In genomic region chr17:49918591-49918990, GRCh38 we compare ENCODE assay signal across 21 cellular contexts. TPM values are rescaled to one million over a fixed set of nuclear protein-coding genes. Genes with fewer than 3 reads are reported as not detected.
A peak's percentile ranks its signal among the peaks of the same experiment; 100 is the strongest.
DNase-seq lines count a peak whose midpoint lies in the region; ATAC-seq, FAIRE-seq and TF ChIP-seq lines count a peak whose summit lies in the region.
"Had no signal": no experiment of that assay in that cellular context is flagged by ENCODE, and none has a peak within 500 bp of the region (broad histone marks: within the 10 kb centered on the region; RNA-seq: fewer than 3 reads in every experiment).

No MANE protein-coding gene starts in this region.

- TF ChIP-seq RAD21 in K562 (CRISPR knock-in tag; conservative IDR thresholded peaks at IDR 0.05 in 1 of 2, IDR thresholded peaks at IDR 0.05 in 1 of 2) = no peak

- H3K79me2 ChIP-seq in K562 (ENCODE audit: control insufficient read depth, insufficient read depth, low read length) = no peaks in the 10 kb centered on the region

- no peaks in the 10 kb centered on the region for H3K9me1 ChIP-seq in K562 (ENCODE audit: control insufficient read depth, insufficient read depth, low read length)

- no peak overlapping the region for H3K4me2 ChIP-seq in K562 (ENCODE audit: insufficient read depth, low read length)
- H3K4me2 ChIP-seq: A549 had no signal

- no peak for ATAC-seq in Right ventricle myocardium inferior
- no peak for ATAC-seq in left ventricle myocardium superior
- no peak for ATAC-seq in K562
- ATAC-seq: A549; CD8-positive, alpha-beta T cell had no signal

- H3K36me3 ChIP-seq in HEK293 (ENCODE audit: control insufficient read depth in 2 of 2, insufficient read depth in 1 of 2, low read length in 2 of 2) (no peaks in the 10 kb centered on the region), K562 (ENCODE audit: control insufficient read depth, insufficient read depth, low read length) (no peaks in the 10 kb centered on the region)
- H3K36me3 ChIP-seq: BLaER1 treated with 17β-estradiol and CSF1 and Interleukin-3, amounts not matched to agents 10 nM and 100 nM had no signal

- H3K9me3 ChIP-seq in HEK293 (ENCODE audit: control insufficient read depth, insufficient read depth, low read depth, low read length) = no peaks in the 10 kb centered on the region
- no peaks in the 10 kb centered on the region for H3K9me3 ChIP-seq in K562 (replicated peaks; ENCODE audit: control insufficient read depth, insufficient read depth, low read depth, low read length)
- H3K9me3 ChIP-seq: A549; BLaER1 treated with 17β-estradiol and CSF1 and Interleukin-3, amounts not matched to agents 10 nM and 100 nM; Caco-2 had no signal

- H3K4me1 ChIP-seq in HEK293 (ENCODE audit: control insufficient read depth, insufficient read depth, low read length) (no peaks in the 10 kb centered on the region), K562 (replicated peaks in 1 of 2; ENCODE audit: control insufficient read depth in 2 of 2, insufficient read depth in 2 of 2, low read length in 2 of 2) (no peaks in the 10 kb centered on the region; a peak in 1 of 5 replicates)

- peaks cover 5% of the 10 kb centered on the region; the same call in 1 of the 2 replicates for H4K20me1 ChIP-seq in K562 (replicated peaks; ENCODE audit: control insufficient read depth, insufficient read depth, low read length)

- no TSS peak for BruUV-seq in K562 (replicated peaks; lab: Mats Ljungman, UMichigan)

- in situ Hi-C loops in K562 (cut with MboI) = no loop called here

- H3K4me3 ChIP-seq in HEK293 (ENCODE audit: low read depth, low read length) (no peak overlapping the region), K562 (no peak overlapping the region)
- H3K4me3 ChIP-seq: A549; BLaER1 treated with 17β-estradiol and CSF1 and Interleukin-3, amounts not matched to agents 10 nM and 100 nM had no signal

- WGBS in K562 (ENCODE audit: insufficient coverage, low coverage, missing lambda C conversion rate) = 0% methylated on average over 1 of the region's 1 CpG

- FAIRE-seq in K562 (lab: Jason Lieb, UNC) = no peak
- FAIRE-seq: A549, D721Med, G401.6, GM12891, GM19239 had no signal

- peak; percentile 23 for DNase-seq in Right ventricle myocardium inferior (ENCODE audit: missing footprints)
- no peak for DNase-seq in left ventricle myocardium superior
- no peak for DNase-seq in K562 (ENCODE audit: extremely low read depth in 1 of 4, low spot score in 3 of 4)
- no peak for DNase-seq in dedifferentiated amniotic fluid mesenchymal stem cell (ENCODE audit: extremely low spot score)
- no peak for DNase-seq in HuH-7.5 (ENCODE audit: low spot score)
- DNase-seq: AML-193; Caco-2; Calu3; CD4-positive, alpha-beta T cell; CD8-positive, alpha-beta T cell; DMS79 treated with DMSO at 0.1 percent for 48 hours; GF-D8 had no signal

- CTCF ChIA-PET in HEK293 (lab: Yijun Ruan, JAX) (interaction anchor here (0.7 to 4.2 kb wide), 3 partner anchors 34 to 351 kb away, joined by 3 to 20 read pairs (median 5); no protein-coding TSS in a partner anchor), K562 (lab: Yijun Ruan, JAX; ENCODE audit: low intra/inter-chr PET ratio) (no interaction called here)

- H3K27me3 ChIP-seq in K562 (ENCODE audit: control insufficient read depth in 2 of 2, insufficient read depth in 2 of 2, low read length in 2 of 2) = peaks cover 9 to 56% of the 10 kb centered on the region in 2 experiments; a peak in 4 of 5 replicates

- no peak for TF ChIP-seq EP300 in K562 (IDR thresholded peaks at IDR 0.05; ENCODE audit: low read length)

- TF ChIP-seq POLR2A in K562 (conservative IDR thresholded peaks at IDR 0.05) = no peak

- no peak overlapping the region for H3K27ac ChIP-seq in HEK293 (ENCODE audit: extremely low read depth, low read depth, low read length)
- H3K27ac ChIP-seq in K562 (ENCODE audit: extremely low read depth, low read depth, low read length) = no peak overlapping the region
- H3K27ac ChIP-seq: 22Rv1; A549; BLaER1 treated with 17β-estradiol and CSF1 and Interleukin-3, amounts not matched to agents 10 nM and 100 nM; C4-2B had no signal

- intact Hi-C loops in Right ventricle myocardium inferior (cut with DNase I) = no loop called here
- intact Hi-C loops in left ventricle myocardium superior (cut with micrococcal nuclease) = no loop called here
- intact Hi-C loops in K562 (cut with micrococcal nuclease) = no loop called here

- H3K9ac ChIP-seq in K562 (ENCODE audit: insufficient read depth in 1 of 2, low read depth in 2 of 2, low read length in 2 of 2) = no peak overlapping the region
- H3K9ac ChIP-seq: BLaER1 treated with 17β-estradiol and CSF1 and Interleukin-3, amounts not matched to agents 10 nM and 100 nM had no signal

- no peak overlapping the region for H2AFZ ChIP-seq in K562 (ENCODE audit: low read depth, low read length)

- TF ChIP-seq CTCF in HEK293 (tag by site-specific recombination; IDR thresholded peaks at IDR 0.05) = no peak
- no peak for TF ChIP-seq CTCF in K562 (IDR thresholded peaks at IDR 0.05 in 2 of 3, conservative IDR thresholded peaks at IDR 0.05 in 1 of 3; ENCODE audit: insufficient read depth in 2 of 3, low read depth in 1 of 3, low read length in 3 of 3)

- POLR2A ChIA-PET in HEK293 (lab: Yijun Ruan, JAX) (no interaction called here), K562 (lab: Yijun Ruan, JAX) (no interaction called here)

TF ChIP-seq in HEK293, 187 proteins besides CTCF, POLR2A, EP300 and RAD21 (continues in another document):
- no peak for TF ChIP-seq ZNF335 (tag by site-specific recombination; conservative IDR thresholded peaks at IDR 0.05)
- 0 out of 2 replicates have a peak, but pooled peaks have one; percentile 31 for TF ChIP-seq ZNF768 (tag by site-specific recombination; IDR thresholded peaks at IDR 0.05)
- no peak for TF ChIP-seq KLF1 (tag by site-specific recombination; IDR thresholded peaks at IDR 0.05)
- no peak for TF ChIP-seq ZNF148 (tag by site-specific recombination; IDR thresholded peaks at IDR 0.05; ENCODE audit: borderline replicate concordance)
- TF ChIP-seq ZNF223 (tag by site-specific recombination; IDR thresholded peaks at IDR 0.05) = no peak

TF ChIP-seq in K562, 482 proteins besides CTCF, POLR2A, EP300 and RAD21:
- no peak for TF ChIP-seq C11orf30 (IDR thresholded peaks at IDR 0.05; ENCODE audit: low read depth)
- peak; percentile 49 for TF ChIP-seq ZFP36 (IDR thresholded peaks at IDR 0.05; ENCODE audit: low read depth, low read length, partially characterized antibody)

RNA-seq across cellular contexts. Expression of gene DLX4, which starts 50.4 kb away (rescaled TPM):
- not detected for total RNA-seq in Right ventricle myocardium inferior
- not detected for total RNA-seq in left ventricle myocardium superior
- total RNA-seq in K562 (2011; cell fraction: chromatin; rRNA removed; ENCODE audit: low replicate concordance) = 2.6 and 9.0 TPM in 2 replicates
- total RNA-seq in K562 (2011; cell fraction: nucleolus; rRNA removed) = 5.0 and 6.3 TPM in 2 replicates
- total RNA-seq in K562 (2011; cell fraction: nucleoplasm; rRNA removed) = 3.4 and 4.4 TPM in 2 replicates
- total RNA-seq in K562 (2014; rRNA removed) = 0.32 and 0.41 TPM in 2 replicates
- total RNA-seq in K562 (2014; rRNA removed; fragmentation: Illumina TruSeq; extraction: Trizol) = 0.25 and 0.32 TPM in 2 replicates
- total RNA-seq in K562 (2015; rRNA removed; fragmentation: Illumina TruSeq; extraction: Trizol) = 0.58 and 0.83 TPM in 2 replicates
- 1.7 TPM in 2 replicates for total RNA-seq in K562 (2021)
- 1.6 and 2.2 TPM in 2 replicates for polyA plus RNA-seq in K562 (2011; rRNA removed)
- 0.84 and 2.2 TPM in 2 replicates for polyA plus RNA-seq in K562 (2011; cell fraction: cytosol; rRNA removed)
- polyA plus RNA-seq in K562 (2011; cell fraction: nucleus; rRNA removed) = 5.6 and 15.3 TPM in 2 replicates
- 1.6 and 4.2 TPM in 2 replicates for polyA plus RNA-seq in K562 (2012)
- polyA plus RNA-seq in K562 (2014; fragmentation: Illumina TruSeq; extraction: Trizol) = 0.96 and 1.1 TPM in 2 replicates
- under 1 TPM; 0.15 to 0.39 TPM for polyA plus RNA-seq in K562 (2014; fragmentation: Nextera tagmentation; extraction: Ambion mirVana)
- 0.58 and 1.2 TPM in 2 replicates for polyA plus RNA-seq in K562 (2014; rRNA removed)
- polyA minus RNA-seq in K562 (2011; rRNA and poly(A)+ RNA removed) = 0.72 and 1.4 TPM in 2 replicates
- polyA minus RNA-seq in K562 (2011; cell fraction: cytosol; rRNA and poly(A)+ RNA removed) = 0.82 and 1.2 TPM in 2 replicates
- 0.67 and 3.2 TPM in 2 replicates for polyA minus RNA-seq in K562 (2011; cell fraction: nucleus; rRNA and poly(A)+ RNA removed)
